In the genomic region with DNA sequence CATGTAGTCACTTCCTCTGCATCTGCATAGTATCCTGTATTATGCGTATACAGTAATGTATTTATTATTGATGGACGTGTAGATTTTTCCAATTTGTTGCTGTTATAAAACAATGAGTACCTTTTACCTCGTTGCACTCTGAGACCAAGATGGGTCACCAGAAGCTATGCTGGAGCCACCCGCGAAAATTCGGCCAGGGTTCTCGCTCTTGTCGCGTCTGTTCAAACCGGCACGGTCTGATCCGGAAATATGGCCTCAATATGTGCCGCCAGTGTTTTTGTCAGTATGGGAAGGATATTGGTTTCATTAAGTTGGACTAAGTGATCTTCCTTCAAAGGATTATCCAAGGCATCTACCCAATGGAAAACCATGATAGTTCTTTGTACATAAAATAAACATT, we compare ENCODE assay signal across 8 cellular contexts. TPM values are rescaled to one million over a fixed set of nuclear protein-coding genes. Genes with fewer than 3 reads are reported as not detected.
DNase-seq lines count a peak whose midpoint lies in the region; ATAC-seq and TF ChIP-seq lines count a peak whose summit lies in the region.

No MANE protein-coding gene starts in this region.

- H3K36me3 ChIP-seq in BLaER1 = peaks cover 27% of the 10 kb centered on the region
- H3K36me3 ChIP-seq in KOPT-K1 (ENCODE audit: insufficient read depth, low read length) = peaks cover 38% of the 10 kb centered on the region

- no peaks in the 10 kb centered on the region for H3K27me3 Mint-ChIP-seq in naive B cell

- DNase-seq in cardiac fibroblast (ENCODE audit: low read depth in 2 of 2) (no peak), naive B cell (no peak), NCI-H2107 (lab: John Stamatoyannopoulos, UW) (no peak), 8988T (no peak), GM13976 (ENCODE audit: low spot score) (no peak)

- in situ Hi-C loops in GM13976 (cut with MboI; ENCODE audit: low sequenced_read_pairs, unreplicated experiment) = no loop called here

- TF ChIP-seq CTCF in cardiac fibroblast (IDR thresholded peaks at IDR 0.05; ENCODE audit: low read depth, low read length) (no peak), GM13976 (IDR thresholded peaks at IDR 0.05; ENCODE audit: borderline replicate concordance, control extremely low read depth, extremely low read depth, insufficient read depth, missing control alignments) (no peak)

- peak overlapping the region; percentile 90 for H3K9ac ChIP-seq in BLaER1

- H3K27me3 ChIP-seq in BLaER1 = no peaks in the 10 kb centered on the region

- peak overlapping the region; percentile 76 for H3K4me3 ChIP-seq in BLaER1
- peak overlapping the region; percentile 71 to 74 for H3K4me3 ChIP-seq in cardiac fibroblast (replicated peaks in 1 of 2; ENCODE audit: low read depth in 2 of 2, low read length in 2 of 2)

- peaks cover 46 to 79% (median 46%) of the 10 kb centered on the region in 3 donors for H3K4me1 Mint-ChIP-seq in naive B cell

- no peaks in the 10 kb centered on the region for H3K9me3 Mint-ChIP-seq in naive B cell

- H3K36me3 Mint-ChIP-seq in naive B cell = no peaks in the 10 kb centered on the region

- peak overlapping the region in 5 of 6 donors; percentile 80 to 98 (median 90) for H3K27ac Mint-ChIP-seq in naive B cell

- H3K4me1 ChIP-seq in BLaER1 = peaks cover 42% of the 10 kb centered on the region

- ATAC-seq in naive B cell (ENCODE audit: low read depth in 2 of 2) (no peak), HG02571 (IDR thresholded peaks at IDR 0.05; ENCODE audit: unreplicated experiment) (no peak)

- peaks cover 53% of the 10 kb centered on the region for H4K20me1 ChIP-seq in BLaER1

- H3K4me2 ChIP-seq in BLaER1 = peak overlapping the region; percentile 88

- no peak overlapping the region for H3K27ac ChIP-seq in BLaER1
- H3K27ac ChIP-seq in KOPT-K1 (ENCODE audit: low read depth, low read length, poor library complexity, severe bottlenecking) = peak overlapping the region; percentile 79

- H3K4me3 Mint-ChIP-seq in naive B cell = peak overlapping the region; percentile 96 to 100 (median 100)

- no peaks in the 10 kb centered on the region for H3K9me3 ChIP-seq in BLaER1
- H3K9me3 ChIP-seq in KOPT-K1 (ENCODE audit: insufficient read depth, low read length, poor library complexity, severe bottlenecking) = no peaks in the 10 kb centered on the region

RNA-seq across cellular contexts. Expression of a gene that starts 1.0 kb away (rescaled TPM):
- polyA plus RNA-seq in naive B cell (ENCODE audit: low read depth in 6 of 6) = 100 to 1,000 TPM in 1 of 6 donors, 10 to 100 TPM in 5; 65.9 to 106 (median 82.5) TPM

RNA-seq across cellular contexts. Expression of a gene that starts 3.9 kb away (rescaled TPM):
- 10 to 100 TPM in 5 of 6 donors, 1 to 10 TPM in 1; 5.7 to 27.4 (median 17.0) TPM for polyA plus RNA-seq in naive B cell (ENCODE audit: low read depth in 6 of 6)

RNA-seq across cellular contexts. Expression of a gene that starts 51.2 kb away (rescaled TPM):
- polyA plus RNA-seq in naive B cell (ENCODE audit: low read depth in 6 of 6) = 10 to 100 TPM; 68.8 to 88.1 (median 75.2) TPM
